Comparison of ENCODE assay signal across 9 cellular contexts in the genomic region with DNA sequence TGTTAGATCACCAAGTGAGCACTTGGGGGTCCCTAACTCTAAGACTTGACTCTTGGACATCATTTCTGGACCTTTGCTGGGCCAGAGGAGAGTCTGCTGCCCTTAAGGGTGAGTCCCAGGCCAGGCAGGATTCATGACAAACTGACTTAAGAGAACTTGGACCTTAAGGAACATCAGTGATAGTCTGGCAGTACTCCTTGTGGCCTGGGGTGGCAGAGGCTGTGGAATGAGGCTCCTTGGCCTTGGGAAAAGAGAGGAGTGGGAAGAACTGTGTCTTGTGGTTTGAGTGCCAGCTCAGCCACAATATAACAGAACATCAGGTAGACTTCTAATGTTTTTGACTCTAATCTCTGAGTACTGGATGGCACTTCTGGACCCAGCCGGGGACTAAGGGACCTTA.
"Had no signal": no experiment of that assay in that cellular context is flagged by ENCODE, and none has a peak within 500 bp of the region (broad histone marks: within the 10 kb centered on the region; RNA-seq: fewer than 3 reads in every experiment).

No MANE protein-coding gene starts in this region.

- H3K4me2 ChIP-seq: GM23338 had no signal

- H3K27ac Mint-ChIP-seq: GM23338, H9 had no signal

- ATAC-seq: GM23338, K562 had no signal

- H3K4me3 ChIP-seq: GM23338, K562 had no signal

- FAIRE-seq: H1, H54, HTR-8/SVneo, K562 had no signal

- H3K4me3 Mint-ChIP-seq: GM23338, H9 had no signal

- H2AFZ ChIP-seq: GM23338 had no signal

- H3K4me1 Mint-ChIP-seq: GM23338, H9 had no signal

- DNase-seq: H9, HCEC 1CT, IMR-90, KG1 had no signal
